In the genomic region with DNA sequence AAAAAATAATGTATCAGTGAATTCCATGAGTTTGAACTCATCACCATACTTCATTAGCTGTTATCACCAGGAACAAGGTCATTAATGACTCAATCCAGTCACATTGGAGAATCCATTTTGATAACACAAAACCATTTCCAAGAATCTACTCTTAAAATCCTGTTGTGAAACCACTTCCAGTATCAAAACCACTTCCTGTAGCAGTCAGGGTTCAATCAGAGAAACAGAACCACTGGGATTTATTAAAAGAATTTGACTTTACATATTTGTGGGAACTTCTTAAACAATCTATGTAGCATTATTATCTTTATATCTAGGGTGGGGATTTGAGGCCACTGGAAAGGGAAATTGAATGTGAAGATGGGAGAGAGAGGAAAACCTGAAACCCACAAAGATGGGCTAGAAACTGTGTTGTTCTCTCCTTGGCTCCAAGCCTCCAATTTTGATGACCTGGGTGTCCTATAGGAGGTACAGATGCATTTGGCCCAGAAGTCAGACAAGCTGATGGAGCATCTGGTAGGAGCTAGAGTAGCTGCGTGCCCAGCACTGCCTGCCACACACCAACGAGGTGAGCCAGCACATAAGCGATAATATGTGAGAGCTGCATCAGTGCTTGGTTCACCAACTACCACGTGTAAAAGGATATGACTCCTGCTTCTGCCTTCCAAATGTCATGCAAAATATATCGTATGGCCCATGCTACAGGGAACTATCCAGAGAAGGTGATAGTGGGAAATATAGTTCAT, we compare ENCODE assay signal across 13 cellular contexts.
DNase-seq lines count a peak whose midpoint lies in the region; ATAC-seq and TF ChIP-seq lines count a peak whose summit lies in the region.
"Had no signal": no experiment of that assay in that cellular context is flagged by ENCODE, and none has a peak within 500 bp of the region (broad histone marks: within the 10 kb centered on the region; RNA-seq: fewer than 3 reads in every experiment).

No MANE protein-coding gene starts in this region.

- H2AFZ ChIP-seq in mammary epithelial cell (ENCODE audit: low read depth, low read length) (no peak overlapping the region), fibroblast of lung (ENCODE audit: low read length) (peak overlapping the region; percentile 5)

- 90% methylated on average over 5 of the region's 5 CpGs for WGBS in mammary epithelial cell (ENCODE audit: low coverage, missing lambda C conversion rate)
- 84 to 87% (median 86%) methylated on average over 5 of the region's 5 CpGs for WGBS in ovary, 3 donors

- TF ChIP-seq EP300 in ovary (IDR thresholded peaks at IDR 0.05) = no peak

- H3K9ac ChIP-seq in mammary epithelial cell (ENCODE audit: insufficient read depth, low read length) = no peak overlapping the region
- H3K9ac ChIP-seq in fibroblast of lung (ENCODE audit: insufficient read depth, low read length) = no peak overlapping the region

- H3K27ac Mint-ChIP-seq in MCF 10A (ENCODE audit: low read depth, unreplicated experiment) = no peak overlapping the region
- H3K27ac Mint-ChIP-seq: activated naive CD4-positive, alpha-beta T cell treated with anti-CD3 and anti-CD28 coated beads for 36 hours had no signal

- BruUV-seq in mammary epithelial cell (replicated peaks; lab: Mats Ljungman, UMichigan) (no TSS peak), MCF 10A (replicated peaks; lab: Mats Ljungman, UMichigan) (no TSS peak)

- H3K79me2 ChIP-seq in mammary epithelial cell (ENCODE audit: insufficient read depth, low read length) (no peaks in the 10 kb centered on the region), fibroblast of lung (ENCODE audit: control insufficient read depth, insufficient read depth, low read length) (no peaks in the 10 kb centered on the region)

- DNase-seq in mammary epithelial cell (peak; percentile 55), MCF 10A (ENCODE audit: unreplicated experiment) (no peak), RPMI7951 (ENCODE audit: low read depth) (peak; percentile 63), fibroblast of lung (ENCODE audit: low read depth in 2 of 2) (peak; percentile 70 to 92), stromal cell of bone marrow (ENCODE audit: low read depth) (peak; percentile 40), ovary (no peak), middle frontal gyrus (ENCODE audit: extremely low spot score, low spot score) (no peak)
- DNase-seq: activated CD4-positive, alpha-beta T cell treated with anti-CD3 and anti-CD28 coated beads, Interleukin-2, amount 50 U/mL, for 48 hours; activated naive CD4-positive, alpha-beta T cell treated with anti-CD3 and anti-CD28 coated beads for 36 hours; left colon; NCI-H2171 treated with DMSO at 0.1 percent for 48 hours had no signal

- H3K4me3 Mint-ChIP-seq in MCF 10A (ENCODE audit: unreplicated experiment) = no peak overlapping the region
- H3K4me3 Mint-ChIP-seq: activated naive CD4-positive, alpha-beta T cell treated with anti-CD3 and anti-CD28 coated beads for 36 hours; neural crest cell had no signal

- TF ChIP-seq CTCF in mammary epithelial cell (conservative IDR thresholded peaks at IDR 0.05 in 1 of 2, IDR thresholded peaks at IDR 0.05 in 1 of 2; ENCODE audit: extremely low read depth in 1 of 2, insufficient read depth in 1 of 2, low read depth in 1 of 2, low read length in 2 of 2) (no peak), MCF 10A (IDR thresholded peaks at IDR 0.05; ENCODE audit: unreplicated experiment) (no peak), fibroblast of lung (conservative IDR thresholded peaks at IDR 0.05 in 1 of 2, IDR thresholded peaks at IDR 0.05 in 1 of 2; ENCODE audit: low read depth in 1 of 2, low read length in 2 of 2) (no peak), ovary (IDR thresholded peaks at IDR 0.05) (no peak)

- H3K36me3 ChIP-seq in mammary epithelial cell (ENCODE audit: insufficient read depth, low read length) (no peaks in the 10 kb centered on the region), fibroblast of lung (ENCODE audit: control insufficient read depth, insufficient read depth, low read length) (no peaks in the 10 kb centered on the region), ovary (no peaks in the 10 kb centered on the region)

- H3K27me3 ChIP-seq in mammary epithelial cell (ENCODE audit: insufficient read depth, low read length) (no peaks in the 10 kb centered on the region), fibroblast of lung (ENCODE audit: control insufficient read depth, insufficient read depth, low read length) (no peaks in the 10 kb centered on the region), ovary (no peaks in the 10 kb centered on the region)

- dilution Hi-C loops in mammary epithelial cell (cut with HindIII; ENCODE audit: low sequenced_read_pairs) = no loop called here

- in situ Hi-C loops in mammary epithelial cell (cut with MboI; ENCODE audit: low sequenced_read_pairs in 2 of 2) = no loop called here

- H3K36me3 Mint-ChIP-seq in MCF 10A (ENCODE audit: insufficient read depth, unreplicated experiment) = no peaks in the 10 kb centered on the region

- H3K4me1 ChIP-seq in mammary epithelial cell (ENCODE audit: insufficient read depth, low read length) (peaks cover 12% of the 10 kb centered on the region), fibroblast of lung (ENCODE audit: control insufficient read depth, extremely low read depth, insufficient read depth, low read length) (peaks cover 5% of the 10 kb centered on the region), ovary (ENCODE audit: insufficient read depth) (peaks cover 4% of the 10 kb centered on the region)

- no peaks in the 10 kb centered on the region for H3K9me3 Mint-ChIP-seq in MCF 10A (ENCODE audit: unreplicated experiment)
- H3K9me3 Mint-ChIP-seq: neural crest cell had no signal

- POLR2A ChIA-PET in MCF 10A (lab: Yijun Ruan, JAX) = no interaction called here

- H3K27me3 Mint-ChIP-seq in MCF 10A (ENCODE audit: insufficient read depth, unreplicated experiment) = no peaks in the 10 kb centered on the region

- CTCF ChIA-PET in mammary epithelial cell (lab: Charles Lee; ENCODE audit: low non-redundant PET) = no interaction called here
- CTCF ChIA-PET in MCF 10A (lab: Yijun Ruan, JAX) = no interaction called here

- H3K4me3 ChIP-seq in mammary epithelial cell (replicated peaks in 1 of 3; ENCODE audit: insufficient read depth in 1 of 3, low read depth in 2 of 3, low read length in 3 of 3) (no peak overlapping the region), fibroblast of lung (replicated peaks in 1 of 4; ENCODE audit: control extremely low read depth in 1 of 4, insufficient read depth in 1 of 4, low read depth in 3 of 4, low read length in 4 of 4) (no peak overlapping the region), ovary (no peak overlapping the region)

- H4K20me1 ChIP-seq in mammary epithelial cell (ENCODE audit: insufficient read depth, low read length) (no peaks in the 10 kb centered on the region), fibroblast of lung (ENCODE audit: control insufficient read depth, extremely low read depth, insufficient read depth, low read length) (no peaks in the 10 kb centered on the region)

- intact Hi-C loops in mammary epithelial cell (cut with micrococcal nuclease) = no loop called here
- intact Hi-C loops in MCF 10A (cut with micrococcal nuclease) = no loop called here
- intact Hi-C loops in ovary (cut with DNase I) = no loop called here

- H3K9me3 ChIP-seq in mammary epithelial cell (replicated peaks; ENCODE audit: insufficient read depth, low read length) (no peaks in the 10 kb centered on the region), fibroblast of lung (ENCODE audit: control insufficient read depth, insufficient read depth, low read depth, low read length) (no peaks in the 10 kb centered on the region), ovary (no peaks in the 10 kb centered on the region)

- no peak overlapping the region for H3K27ac ChIP-seq in mammary epithelial cell (ENCODE audit: insufficient read depth, low read depth, low read length)
- peak overlapping the region; percentile 60 for H3K27ac ChIP-seq in fibroblast of lung (ENCODE audit: insufficient read depth, low read length)
- no peak overlapping the region for H3K27ac ChIP-seq in ovary

- ATAC-seq in HG02610 (IDR thresholded peaks at IDR 0.05; ENCODE audit: unreplicated experiment) = no peak
- ATAC-seq: left colon had no signal

- peaks cover 5% of the 10 kb centered on the region for H3K4me1 Mint-ChIP-seq in MCF 10A (ENCODE audit: insufficient read depth, unreplicated experiment)
- H3K4me1 Mint-ChIP-seq: neural crest cell had no signal

- H3K4me2 ChIP-seq in mammary epithelial cell (ENCODE audit: insufficient read depth, low read depth, low read length) (no peak overlapping the region), fibroblast of lung (ENCODE audit: extremely low read depth, insufficient read depth, low read length) (peak overlapping the region; percentile 37)

- no peak for TF ChIP-seq POLR2A in ovary (IDR thresholded peaks at IDR 0.05)

Comparison
In these comparisons a context has a peak if more than half of its experiments do, and no peak if none do; other contexts are left out.
1. DNase-seq: peak in mammary epithelial cell (single experiment), RPMI7951 (single experiment), fibroblast of lung (2 of 2) and stromal cell of bone marrow (single experiment); none in MCF 10A (single experiment), ovary (0 of 5) and middle frontal gyrus (single experiment).